In genomic region chr2:177078416-177078815, GRCh38 we compare ENCODE assay signal across 1 cellular context.
TF ChIP-seq lines count a peak whose summit lies in the region.

No MANE protein-coding gene starts in this region.

TF ChIP-seq in liver, 16 proteins besides CTCF, POLR2A, EP300 and RAD21 (continued from another document):
- peak in 1 of 2 donors; percentile 23 for TF ChIP-seq EGR1 (IDR thresholded peaks at IDR 0.05; ENCODE audit: low read depth in 2 of 2)
- peak; percentile 47 for TF ChIP-seq ZBTB33 (IDR thresholded peaks at IDR 0.05)
- TF ChIP-seq NR2F2 (IDR thresholded peaks at IDR 0.05): no peak
